10 cellular contexts compared by ENCODE assay signal in genomic region chr20:59221881-59222238, GRCh38. TPM values are rescaled to one million over a fixed set of nuclear protein-coding genes. Genes with fewer than 3 reads are reported as not detected.
DNase-seq lines count a peak whose midpoint lies in the region; ATAC-seq and TF ChIP-seq lines count a peak whose summit lies in the region.
"Had no signal": no experiment of that assay in that cellular context is flagged by ENCODE, and none has a peak within 500 bp of the region (broad histone marks: within the 10 kb centered on the region; RNA-seq: fewer than 3 reads in every experiment).

No MANE protein-coding gene starts in this region.

- intact Hi-C loops in Right ventricle myocardium inferior (cut with DNase I) (loop anchor here (1.0 to 5.0 kb wide), 2 partner anchors 134 to 275 kb away; no protein-coding TSS in a partner anchor), MCF 10A (cut with micrococcal nuclease) (loop anchor here (1.0 kb wide), 3 partner anchors 135 to 352 kb away; no protein-coding TSS in a partner anchor), vagina (cut with DNase I) (loop anchor here (5.0 kb wide), 1 partner anchor 135 kb away; no protein-coding TSS in a partner anchor)

- no peak overlapping the region for H3K27ac Mint-ChIP-seq in MCF 10A (ENCODE audit: low read depth, unreplicated experiment)

- no peak for ATAC-seq in Right ventricle myocardium inferior

- H3K9me3 ChIP-seq in cardiac muscle cell (ENCODE audit: low read depth) (no peaks in the 10 kb centered on the region), mononuclear cell (ENCODE audit: low read depth, low read length) (no peaks in the 10 kb centered on the region), vagina (no peaks in the 10 kb centered on the region)

- H3K4me3 ChIP-seq in cardiac muscle cell (peak overlapping the region; percentile 32), mononuclear cell (ENCODE audit: low read length) (peak overlapping the region; percentile 30), vagina (peak overlapping the region; percentile 52 to 67)

- H3K36me3 ChIP-seq in cardiac muscle cell (no peaks in the 10 kb centered on the region), vagina (no peaks in the 10 kb centered on the region)

- peak overlapping the region; percentile 66 for H3K4me3 Mint-ChIP-seq in MCF 10A (ENCODE audit: unreplicated experiment)

- H3K27me3 Mint-ChIP-seq in MCF 10A (ENCODE audit: insufficient read depth, unreplicated experiment), result peaks cover 97% of the 10 kb centered on the region

- DNase-seq in cardiac muscle cell (ENCODE audit: low read depth in 1 of 2, low spot score in 1 of 2) (no peak), Right ventricle myocardium inferior (ENCODE audit: missing footprints) (no peak), MCF 10A (ENCODE audit: unreplicated experiment) (no peak), vagina (ENCODE audit: extremely low spot score in 2 of 2) (no peak), NCI-H2081 treated with DMSO at 0.1 percent for 48 hours (lab: John Stamatoyannopoulos, UW) (no peak), DMS153 treated with DMSO at 0.1 percent for 48 hours (lab: John Stamatoyannopoulos, UW; ENCODE audit: unreplicated experiment) (no peak), SW 1271 (lab: John Stamatoyannopoulos, UW) (no peak)

- H3K4me1 ChIP-seq in cardiac muscle cell (ENCODE audit: low read depth) (peaks cover 5% of the 10 kb centered on the region), mononuclear cell (ENCODE audit: insufficient read depth, low read length) (peaks cover 15% of the 10 kb centered on the region), vagina (peaks cover 23% of the 10 kb centered on the region)

- H3K9me3 Mint-ChIP-seq in MCF 10A (ENCODE audit: unreplicated experiment), result no peaks in the 10 kb centered on the region
- H3K9me3 Mint-ChIP-seq: activated naive CD4-positive, alpha-beta T cell treated with anti-CD3 and anti-CD28 coated beads, Interleukin-2, amount 50 U/mL, for 72 hours had no signal

- POLR2A ChIA-PET in MCF 10A (lab: Yijun Ruan, JAX), result interaction anchor here (0.7 to 2.0 kb wide), 5 partner anchors 9 to 352 kb away, joined by 3 to 10 read pairs (median 5); partner anchors contain the start of gene ATP5F1E

- H3K27ac ChIP-seq in cardiac muscle cell (no peak overlapping the region), vagina (peak overlapping the region; percentile 67)

- CTCF ChIA-PET in MCF 10A (lab: Yijun Ruan, JAX), result interaction anchor here (0.6 to 7.2 kb wide), 43 partner anchors 9 to 621 kb away, joined by 3 to 98 read pairs (median 4); partner anchors contain the start of gene ATP5F1E

- no TSS peak for BruUV-seq in MCF 10A (replicated peaks; lab: Mats Ljungman, UMichigan)

- TF ChIP-seq CTCF in cardiac muscle cell (IDR thresholded peaks at IDR 0.05; ENCODE audit: low read depth, low read length) (no peak), MCF 10A (IDR thresholded peaks at IDR 0.05; ENCODE audit: unreplicated experiment) (no peak), vagina (IDR thresholded peaks at IDR 0.05) (no peak)

- peaks cover 20% of the 10 kb centered on the region for H3K27me3 ChIP-seq in cardiac muscle cell
- peaks cover 17% of the 10 kb centered on the region for H3K27me3 ChIP-seq in mononuclear cell (ENCODE audit: insufficient read depth, low read length)
- no peaks in the 10 kb centered on the region for H3K27me3 ChIP-seq in vagina

- no peaks in the 10 kb centered on the region for H3K4me1 Mint-ChIP-seq in MCF 10A (ENCODE audit: insufficient read depth, unreplicated experiment)

- no peak for TF ChIP-seq POLR2A in vagina (IDR thresholded peaks at IDR 0.05)

- no peaks in the 10 kb centered on the region for H3K36me3 Mint-ChIP-seq in MCF 10A (ENCODE audit: insufficient read depth, unreplicated experiment)
- H3K36me3 Mint-ChIP-seq: activated naive CD4-positive, alpha-beta T cell treated with anti-CD3 and anti-CD28 coated beads, Interleukin-2, amount 50 U/mL, for 72 hours had no signal

RNA-seq across cellular contexts. Expression of gene ZNF831, which starts 58.2 kb away (rescaled TPM):
- total RNA-seq in cardiac muscle cell (not detected in 2 replicates), Right ventricle myocardium inferior (0.11 TPM), MCF 10A (2022) (not detected in 2 replicates), mononuclear cell (19.8 TPM), vagina (2.2 TPM)
- not detected in 2 replicates for polyA plus RNA-seq in cardiac muscle cell
- total RNA-seq: HT1080 had no signal
